Comparison of ENCODE assay signal across 6 cellular contexts in genomic region chr17:49924116-49924515, GRCh38. TPM values are rescaled to one million over a fixed set of nuclear protein-coding genes. Genes with fewer than 3 reads are reported as not detected.
"Had no signal": no experiment of that assay in that cellular context is flagged by ENCODE, and none has a peak within 500 bp of the region (broad histone marks: within the 10 kb centered on the region; RNA-seq: fewer than 3 reads in every experiment).

No MANE protein-coding gene starts in this region.

- H3K4me2 ChIP-seq: GM23338 had no signal

- H3K36me3 ChIP-seq: HAP-1 had no signal

- H2AFZ ChIP-seq: GM23338 had no signal

- ATAC-seq: GM23338, HCT116, K562 had no signal

- H3K4me1 ChIP-seq: HAP-1 had no signal

- H3K4me3 ChIP-seq: GM23338, HAP-1, K562 had no signal

- DNase-seq: IMR-90, KG1 had no signal

- H3K9me3 ChIP-seq: HAP-1 had no signal

RNA-seq across cellular contexts. Expression of gene DLX4, which starts 44.9 kb away (rescaled TPM):
- total RNA-seq: IMR-90 had no signal
- polyA plus RNA-seq: IMR-90 had no signal
